ENCODE assay signal across 22 cellular contexts in genomic region chr12:20681334-20681733, GRCh38. TPM values are rescaled to one million over a fixed set of nuclear protein-coding genes. Genes with fewer than 3 reads are reported as not detected.
DNase-seq lines count a peak whose midpoint lies in the region; ATAC-seq, FAIRE-seq and TF ChIP-seq lines count a peak whose summit lies in the region.
"Had no signal": no experiment of that assay in that cellular context is flagged by ENCODE, and none has a peak within 500 bp of the region (broad histone marks: within the 10 kb centered on the region; RNA-seq: fewer than 3 reads in every experiment).

No MANE protein-coding gene starts in this region.

- no peak for TF ChIP-seq EP300 in HepG2 (IDR thresholded peaks at IDR 0.05; ENCODE audit: low read depth in 2 of 2, low read length in 2 of 2)
- TF ChIP-seq EP300 in HepG2 (CRISPR knock-in tag; IDR thresholded peaks at IDR 0.05; ENCODE audit: borderline replicate concordance), result no peak

- H4K20me1 ChIP-seq in HepG2 (ENCODE audit: insufficient read depth, low read length) (no peaks in the 10 kb centered on the region), osteoblast (ENCODE audit: insufficient read depth, low read length) (no peaks in the 10 kb centered on the region)

- in situ Hi-C loops in HepG2 (cut with HindIII; ENCODE audit: extremely low pct_ligation_motif_present, low pct_unique_long_range_greater_than_20kb), result no loop called here

- BruUV-seq in HepG2 (replicated peaks; lab: Mats Ljungman, UMichigan), result no TSS peak

- H3K4me1 ChIP-seq in right lobe of liver (peaks cover 0 to 13% (median 3%) of the 10 kb centered on the region in 4 donors), HepG2 (ENCODE audit: insufficient read depth, low read length) (peaks cover 16% of the 10 kb centered on the region), osteoblast (ENCODE audit: insufficient read depth, low read length) (no peaks in the 10 kb centered on the region)
- H3K4me1 ChIP-seq: Caco-2, HAP-1 had no signal

- no peak overlapping the region for H3K4me2 ChIP-seq in HepG2 (ENCODE audit: low read depth, low read length)
- H3K4me2 ChIP-seq in osteoblast (ENCODE audit: insufficient read depth, low read length), result no peak overlapping the region

- TF ChIP-seq CTCF in right lobe of liver (IDR thresholded peaks at IDR 0.05), result no peak
- TF ChIP-seq CTCF in HepG2 (CRISPR knock-in tag; IDR thresholded peaks at IDR 0.05), result no peak
- peak; percentile 21 for TF ChIP-seq CTCF in VCaP (conservative IDR thresholded peaks at IDR 0.05)
- TF ChIP-seq CTCF in osteoblast (IDR thresholded peaks at IDR 0.05; ENCODE audit: extremely low read depth, low read depth, low read length), result no peak

- H3K27me3 ChIP-seq in right lobe of liver (no peaks in the 10 kb centered on the region), HepG2 (ENCODE audit: control insufficient read depth in 1 of 2, insufficient read depth in 2 of 2, low read length in 2 of 2) (no peaks in the 10 kb centered on the region), osteoblast (ENCODE audit: insufficient read depth, low read length) (no peaks in the 10 kb centered on the region)

- intact Hi-C loops in right lobe of liver (cut with DNase I) (no loop called here), HepG2 (cut with micrococcal nuclease; ENCODE audit: unreplicated experiment) (no loop called here), left cardiac atrium (cut with DNase I) (no loop called here)
- intact Hi-C loops in activated CD4-positive, alpha-beta T cell treated with anti-CD3 and anti-CD28 coated beads for 36 hours (cut with DNase I, micrococcal nuclease), result no loop called here

- H3K36me3 Mint-ChIP-seq in activated CD4-positive, alpha-beta T cell treated with anti-CD3 and anti-CD28 coated beads for 36 hours (ENCODE audit: low read depth), result no peaks in the 10 kb centered on the region
- H3K36me3 Mint-ChIP-seq: CD4-positive, CD25-positive, alpha-beta regulatory T cell; CD8-positive, alpha-beta T cell had no signal

- H3K36me3 ChIP-seq in right lobe of liver (no peaks in the 10 kb centered on the region), HepG2 (replicated peaks in 1 of 2; ENCODE audit: control insufficient read depth in 1 of 2, insufficient read depth in 2 of 2, low read length in 2 of 2) (no peaks in the 10 kb centered on the region), osteoblast (ENCODE audit: insufficient read depth, low read length) (peaks cover 8% of the 10 kb centered on the region)
- H3K36me3 ChIP-seq: HAP-1 had no signal

- H3K27me3 Mint-ChIP-seq in activated CD4-positive, alpha-beta T cell treated with anti-CD3 and anti-CD28 coated beads for 36 hours, result no peaks in the 10 kb centered on the region
- H3K27me3 Mint-ChIP-seq: CD4-positive, CD25-positive, alpha-beta regulatory T cell had no signal

- WGBS in right lobe of liver (ENCODE audit: insufficient coverage, low coverage, low lambda C conversion rate, missing lambda C conversion rate), result 41% methylated on average over 4 of the region's 4 CpGs
- WGBS in HepG2 (ENCODE audit: low lambda C conversion rate), result 43% methylated on average over 4 of the region's 4 CpGs

- CTCF ChIA-PET in HepG2 (lab: Yijun Ruan, JAX; ENCODE audit: low intra/inter-chr PET ratio, low total read pairs), result no interaction called here
- CTCF ChIA-PET in activated CD4-positive, alpha-beta T cell treated with anti-CD3 and anti-CD28 coated beads for 36 hours (lab: Charles Lee), result interaction anchor here (0.7 kb wide), 1 partner anchor 36 kb away, joined by 4 read pairs; no protein-coding TSS in a partner anchor

- H3K9ac ChIP-seq in HepG2 (ENCODE audit: insufficient read depth, low read depth, low read length), result no peak overlapping the region

- ATAC-seq in right lobe of liver (peak in 3 of 4 donors; percentile 44 to 72 (median 66)), HepG2 (no peak), left cardiac atrium (no peak), HG03432 (IDR thresholded peaks at IDR 0.05; ENCODE audit: unreplicated experiment) (no peak)
- ATAC-seq in activated CD4-positive, alpha-beta T cell treated with anti-CD3 and anti-CD28 coated beads for 36 hours, result no peak
- ATAC-seq: CD8-positive, alpha-beta T cell had no signal

- no peak overlapping the region for H3K4me3 Mint-ChIP-seq in activated CD4-positive, alpha-beta T cell treated with anti-CD3 and anti-CD28 coated beads for 36 hours
- H3K4me3 Mint-ChIP-seq: CD8-positive, alpha-beta T cell had no signal

- POLR2A ChIA-PET in HepG2 (lab: Yijun Ruan, JAX), result no interaction called here
- POLR2A ChIA-PET in activated CD4-positive, alpha-beta T cell treated with anti-CD3 and anti-CD28 coated beads for 36 hours (lab: Charles Lee), result no interaction called here

- H3K27ac ChIP-seq in right lobe of liver, result no peak overlapping the region
- H3K27ac ChIP-seq in HepG2 (ENCODE audit: extremely low read length, insufficient read depth, low read length), result no peak overlapping the region
- H3K27ac ChIP-seq in VCaP, result no peak overlapping the region
- peak overlapping the region; percentile 34 for H3K27ac ChIP-seq in cingulate gyrus (ENCODE audit: low read depth, low read length)
- no peak overlapping the region for H3K27ac ChIP-seq in osteoblast (ENCODE audit: low read depth, low read length)

- H2AFZ ChIP-seq in HepG2 (ENCODE audit: low read length), result no peak overlapping the region
- no peak overlapping the region for H2AFZ ChIP-seq in osteoblast (ENCODE audit: low read length)

- H3K27ac Mint-ChIP-seq in activated CD4-positive, alpha-beta T cell treated with anti-CD3 and anti-CD28 coated beads for 36 hours, result no peak overlapping the region
- H3K27ac Mint-ChIP-seq: CD4-positive, CD25-positive, alpha-beta regulatory T cell; CD8-positive, alpha-beta T cell had no signal

- H3K9me3 ChIP-seq in right lobe of liver (no peaks in the 10 kb centered on the region), HepG2 (ENCODE audit: low read length) (no peaks in the 10 kb centered on the region), osteoblast (ENCODE audit: low read depth, low read length) (no peaks in the 10 kb centered on the region)
- H3K9me3 ChIP-seq: Caco-2, HAP-1 had no signal

- DNase-seq in right lobe of liver, result no peak
- DNase-seq in HepG2 (ENCODE audit: low spot score), result no peak
- peak; percentile 3 for DNase-seq in osteoblast (ENCODE audit: insufficient read length, low spot score, missing footprints)
- DNase-seq in activated CD4-positive, alpha-beta T cell treated with anti-CD3 and anti-CD28 coated beads for 36 hours, result no peak
- no peak for DNase-seq in left cardiac atrium
- DNase-seq: CD4-positive, CD25-positive, alpha-beta regulatory T cell; CD8-positive, alpha-beta T cell; DMS79 treated with DMSO at 0.1 percent for 48 hours; GF-D8; GOT3 had no signal

- no peak for FAIRE-seq in HepG2 (lab: Jason Lieb, UNC)
- FAIRE-seq: GM12891, GM18507, H54 had no signal

- TF ChIP-seq RAD21 in HepG2 (CRISPR knock-in tag; IDR thresholded peaks at IDR 0.05), result no peak

- peaks cover 6% of the 10 kb centered on the region for H3K9me3 Mint-ChIP-seq in activated CD4-positive, alpha-beta T cell treated with anti-CD3 and anti-CD28 coated beads for 36 hours (ENCODE audit: low read depth)

- H3K79me2 ChIP-seq in HepG2 (ENCODE audit: insufficient read depth, low read length) (no peaks in the 10 kb centered on the region), osteoblast (ENCODE audit: insufficient read depth, low read length) (no peaks in the 10 kb centered on the region)

- no peak overlapping the region for H3K4me3 ChIP-seq in right lobe of liver
- H3K4me3 ChIP-seq in HepG2 (replicated peaks in 1 of 3; ENCODE audit: insufficient read depth in 1 of 3, low read depth in 2 of 3, low read length in 3 of 3), result no peak overlapping the region
- H3K4me3 ChIP-seq in osteoblast (ENCODE audit: insufficient read depth, low read length), result no peak overlapping the region
- H3K4me3 ChIP-seq: HAP-1 had no signal

- H3K4me1 Mint-ChIP-seq in activated CD4-positive, alpha-beta T cell treated with anti-CD3 and anti-CD28 coated beads for 36 hours, result no peaks in the 10 kb centered on the region
- H3K4me1 Mint-ChIP-seq: CD4-positive, CD25-positive, alpha-beta regulatory T cell had no signal

- TF ChIP-seq POLR2A in right lobe of liver (IDR thresholded peaks at IDR 0.05) (no peak), HepG2 (IDR thresholded peaks at IDR 0.05; ENCODE audit: insufficient read depth in 1 of 2, low read depth in 2 of 2, low read length in 2 of 2) (no peak)

TF ChIP-seq in HepG2, 621 proteins besides CTCF, POLR2A, EP300 and RAD21 (continues in another document):
- TF ChIP-seq ZNF747 (CRISPR knock-in tag; IDR thresholded peaks at IDR 0.05; ENCODE audit: borderline replicate concordance) (no peak), TCF7 (IDR thresholded peaks at IDR 0.05; ENCODE audit: low read depth) (no peak), ZNF761 (CRISPR knock-in tag; conservative IDR thresholded peaks at IDR 0.05) (no peak), CENPX (CRISPR knock-in tag; IDR thresholded peaks at IDR 0.05) (no peak)

RNA-seq across cellular contexts. Expression of gene SLCO1C1, which starts 13.8 kb away (rescaled TPM):
- total RNA-seq in right lobe of liver (not detected), HepG2 (2016; rRNA removed; fragmentation: Illumina TruSeq; extraction: Trizol) (not detected in 2 replicates), osteoblast (0.36 TPM in 1 of 2 replicates, not detected in the other), left cardiac atrium (1 to 10 TPM; 2.0 to 3.7 TPM)
- total RNA-seq in HepG2 (2016; cell fraction: cytosol; rRNA removed; fragmentation: Illumina TruSeq; extraction: Trizol; ENCODE audit: low read depth), result not detected in 2 replicates
- not detected in 2 replicates for total RNA-seq in HepG2 (2016; cell fraction: insoluble cytoplasmic fraction; rRNA removed; fragmentation: Illumina TruSeq; extraction: Trizol)
- not detected in 2 replicates for total RNA-seq in HepG2 (2016; cell fraction: membrane; rRNA removed; fragmentation: Illumina TruSeq; extraction: Trizol)
- not detected in 2 replicates for total RNA-seq in HepG2 (2016; cell fraction: nucleus; rRNA removed; fragmentation: Illumina TruSeq; extraction: Trizol)
- polyA plus RNA-seq in HepG2 (2011; rRNA removed), result not detected in 2 replicates
- not detected in 2 replicates for polyA plus RNA-seq in HepG2 (2011; cell fraction: cytosol; rRNA removed)
- polyA plus RNA-seq in HepG2 (2011; cell fraction: nucleus; rRNA removed), result not detected in 2 replicates
- not detected in 2 replicates for polyA plus RNA-seq in HepG2 (2012)
- not detected in 2 replicates for polyA plus RNA-seq in HepG2 (2016; cell fraction: cytosol; fragmentation: Illumina TruSeq; extraction: Trizol; ENCODE audit: low read depth)
- polyA plus RNA-seq in HepG2 (2016; cell fraction: insoluble cytoplasmic fraction; fragmentation: Illumina TruSeq; extraction: Trizol; ENCODE audit: low read depth), result not detected in 2 replicates
- not detected in 2 replicates for polyA plus RNA-seq in HepG2 (2016; cell fraction: membrane; fragmentation: Illumina TruSeq; extraction: Trizol; ENCODE audit: low read depth)
- polyA plus RNA-seq in HepG2 (2016; cell fraction: nucleus; fragmentation: Illumina TruSeq; extraction: Trizol; ENCODE audit: insufficient read depth, low read depth), result not detected in 2 replicates
- polyA minus RNA-seq in HepG2 (2011; rRNA and poly(A)+ RNA removed; ENCODE audit: low replicate concordance), result 5.3 TPM in 1 of 2 replicates, not detected in the other
- not detected in 2 replicates for polyA minus RNA-seq in HepG2 (2011; cell fraction: cytosol; rRNA and poly(A)+ RNA removed)
- not detected in 2 replicates for polyA minus RNA-seq in HepG2 (2011; cell fraction: nucleus; rRNA and poly(A)+ RNA removed)
- not detected for total RNA-seq in activated CD4-positive, alpha-beta T cell treated with anti-CD3 and anti-CD28 coated beads for 36 hours
- total RNA-seq: A172; Caco-2; CD4-positive, CD25-positive, alpha-beta regulatory T cell; CD8-positive, alpha-beta T cell; Daoy; G401 had no signal
- polyA plus RNA-seq: BJ; CD4-positive, CD25-positive, alpha-beta regulatory T cell had no signal

Comparison
In these comparisons a context has a peak if more than half of its experiments do, and no peak if none do; other contexts are left out.
1. ATAC-seq: peak in right lobe of liver (3 of 4); none in HepG2 (single experiment), activated CD4-positive, alpha-beta T cell treated with anti-CD3 and anti-CD28 coated beads for 36 hours (single experiment), left cardiac atrium (0 of 2) and HG03432 (single experiment).